19 cellular contexts compared by ENCODE assay signal in the genomic region with DNA sequence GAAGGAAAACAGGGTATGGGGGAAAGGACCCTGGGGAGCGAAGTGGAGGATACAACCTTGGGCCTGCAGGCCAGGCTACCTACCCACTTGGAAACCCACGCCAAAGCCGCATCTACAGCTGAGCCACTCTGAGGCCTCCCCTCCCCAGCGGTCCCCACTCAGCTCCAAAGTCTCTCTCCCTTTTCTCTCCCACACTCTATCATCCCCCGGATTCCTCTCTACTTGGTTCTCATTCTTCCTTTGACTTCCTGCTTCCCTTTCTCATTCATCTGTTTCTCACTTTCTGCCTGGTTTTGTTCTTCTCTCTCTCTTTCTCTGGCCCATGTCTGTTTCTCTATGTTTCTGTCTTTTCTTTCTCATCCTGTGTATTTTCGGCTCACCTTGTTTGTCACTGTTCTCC. TPM values are rescaled to one million over a fixed set of nuclear protein-coding genes. Genes with fewer than 3 reads are reported as not detected.
A peak's percentile ranks its signal among the peaks of the same experiment; 100 is the strongest.
DNase-seq lines count a peak whose midpoint lies in the region; ATAC-seq and TF ChIP-seq lines count a peak whose summit lies in the region.
"Had no signal": no experiment of that assay in that cellular context is flagged by ENCODE, and none has a peak within 500 bp of the region (broad histone marks: within the 10 kb centered on the region; RNA-seq: fewer than 3 reads in every experiment).

No MANE protein-coding gene starts in this region.

- no peak overlapping the region for H3K27ac Mint-ChIP-seq in GM23338
- H3K27ac Mint-ChIP-seq in WTC11: no peak overlapping the region
- H3K27ac Mint-ChIP-seq: CD14-positive monocyte; CD4-positive, alpha-beta memory T cell; HFFc6 had no signal

- TF ChIP-seq CTCF in GM23338 (conservative IDR thresholded peaks at IDR 0.05; ENCODE audit: low read depth in 2 of 2) (no peak), WTC11 (IDR thresholded peaks at IDR 0.05) (no peak)

- 0 out of 2 replicates have a peak, but pooled peaks cover under 1% of the 10 kb centered on the region for H3K9me2 ChIP-seq in GM23338 (ENCODE audit: insufficient read depth)

- H3K79me2 ChIP-seq in GM23338 (replicated peaks; ENCODE audit: insufficient read depth): no peaks in the 10 kb centered on the region

- H3K4me3 Mint-ChIP-seq in GM23338 (no peak overlapping the region), WTC11 (no peak overlapping the region)
- H3K4me3 Mint-ChIP-seq: CD14-positive monocyte; CD4-positive, alpha-beta memory T cell; HFFc6; IgD-negative memory B cell had no signal

- H2AFZ ChIP-seq in GM23338: peak overlapping the region; percentile 93

- H3K27me3 ChIP-seq in GM23338 (ENCODE audit: insufficient read depth): no peaks in the 10 kb centered on the region
- H3K27me3 ChIP-seq: BE2C had no signal

- DNase-seq in GM23338 (ENCODE audit: low spot score) (no peak), WTC11 (ENCODE audit: low spot score) (no peak), mesenteric fat pad (ENCODE audit: low spot score) (peak; percentile 41), posterior cingulate gyrus (no peak), GOT3 (lab: John Stamatoyannopoulos, UW) (no peak)
- DNase-seq: ACHN; BE2C; CD4-positive, alpha-beta memory T cell; DMS153; DMS79; GDM1; HCEC 1CT; HFFc6; KBM-7 had no signal

- CTCF ChIA-PET in WTC11 (lab: Charles Lee): interaction anchor here (1.2 to 1.3 kb wide), 2 partner anchors 132 to 159 kb away, joined by 3 read pairs; no protein-coding TSS in a partner anchor

- H3K27ac ChIP-seq in GM23338 (ENCODE audit: low read depth): no peak overlapping the region

- no peaks in the 10 kb centered on the region for H4K20me1 ChIP-seq in GM23338 (replicated peaks; ENCODE audit: insufficient read depth)

- ATAC-seq in GM23338 (no peak), WTC11 (no peak), GM19328 (IDR thresholded peaks at IDR 0.05; ENCODE audit: unreplicated experiment) (no peak)
- ATAC-seq: HepG2 had no signal

- intact Hi-C loops in posterior cingulate gyrus (cut with DNase I): no loop called here

- no peak overlapping the region for H3K4me3 ChIP-seq in GM23338

- H3K4me1 Mint-ChIP-seq in GM23338 (no peaks in the 10 kb centered on the region; the same call in 2 of the 3 replicates), WTC11 (peaks cover 18% of the 10 kb centered on the region)
- H3K4me1 Mint-ChIP-seq: CD14-positive monocyte; CD4-positive, alpha-beta memory T cell had no signal

- H3K36me3 Mint-ChIP-seq in GM23338 (ENCODE audit: low read depth): peaks cover 40% of the 10 kb centered on the region
- H3K36me3 Mint-ChIP-seq in WTC11: peaks cover 15% of the 10 kb centered on the region
- H3K36me3 Mint-ChIP-seq: CD14-positive monocyte; CD4-positive, alpha-beta memory T cell had no signal

- POLR2A ChIA-PET in WTC11 (lab: Charles Lee): no interaction called here

- peaks cover 12% of the 10 kb centered on the region for H3K4me1 ChIP-seq in GM23338 (ENCODE audit: insufficient read depth)

- H3K27me3 Mint-ChIP-seq in GM23338 (ENCODE audit: insufficient read depth, low read depth, poor library complexity) (peaks cover 13% of the 10 kb centered on the region), WTC11 (ENCODE audit: low read depth) (peaks cover 62% of the 10 kb centered on the region)

- peaks cover 90% of the 10 kb centered on the region for H3K9me3 Mint-ChIP-seq in GM23338
- H3K9me3 Mint-ChIP-seq in WTC11: peaks cover 22% of the 10 kb centered on the region

- H3K36me3 ChIP-seq in GM23338 (ENCODE audit: insufficient read depth): no peaks in the 10 kb centered on the region
- H3K36me3 ChIP-seq: BE2C had no signal

- H3K4me2 ChIP-seq in GM23338: no peak overlapping the region

- no peaks in the 10 kb centered on the region for H3F3A ChIP-seq in GM23338 (replicated peaks; ENCODE audit: low read depth)

TF ChIP-seq in GM23338, 12 proteins besides CTCF, POLR2A, EP300 and RAD21:
- TF ChIP-seq ZNF331 (CRISPR knock-in tag; IDR thresholded peaks at IDR 0.05; ENCODE audit: low read depth): no peak
TF ChIP-seq in GM23338: peak in this region for 0.

TF ChIP-seq in WTC11, 78 proteins besides CTCF, POLR2A, EP300 and RAD21:
- TF ChIP-seq HMGA2 (CRISPR knock-in tag; IDR thresholded peaks at IDR 0.05): no peak
- TF ChIP-seq ZNF512 (CRISPR knock-in tag; IDR thresholded peaks at IDR 0.05; ENCODE audit: borderline replicate concordance): peak; percentile 49; the same call in 1 of the 2 replicates

RNA-seq across cellular contexts. Expression of gene KLK3, which starts 2.7 kb away (rescaled TPM):
- total RNA-seq in GM23338 (2014; rRNA removed; shearing (Covaris generic)): not detected in 2 replicates
- polyA plus RNA-seq in GM23338 (2016; fragmentation: Nextera tagmentation; extraction: Ambion mirVana): 0.14 and 0.19 TPM in 2 replicates
- total RNA-seq in WTC11 (2021): 0.13 to 0.25 TPM (median 0.16 TPM) in 3 replicates
- not detected for total RNA-seq in mesenteric fat pad
- total RNA-seq: CD4-positive, alpha-beta memory T cell; Daoy; HepG2; HFFc6 had no signal
- polyA plus RNA-seq: CD14-positive monocyte; CD4-positive, alpha-beta memory T cell; HepG2; IgD-negative memory B cell had no signal

RNA-seq across cellular contexts. Expression of gene KLK2, which starts 15.9 kb away (rescaled TPM):
- 0.69 TPM in 1 of 2 replicates, not detected in the other for total RNA-seq in GM23338 (2014; rRNA removed; shearing (Covaris generic))
- 0.18 TPM in 1 of 2 replicates, not detected in the other for polyA plus RNA-seq in GM23338 (2016; fragmentation: Nextera tagmentation; extraction: Ambion mirVana)
- 0.18 to 0.46 TPM in 2 of 3 replicates, not detected in the other for total RNA-seq in WTC11 (2021)
- not detected for total RNA-seq in mesenteric fat pad
- total RNA-seq: CD4-positive, alpha-beta memory T cell; HepG2; HFFc6 had no signal
- polyA plus RNA-seq: CD14-positive monocyte; CD4-positive, alpha-beta memory T cell; IgD-negative memory B cell had no signal

RNA-seq across cellular contexts. Expression of gene KLK15, which starts 24.0 kb away (rescaled TPM):
- total RNA-seq in GM23338 (2014; rRNA removed; shearing (Covaris generic)): not detected in 2 replicates
- polyA plus RNA-seq in GM23338 (2016; fragmentation: Nextera tagmentation; extraction: Ambion mirVana): not detected in 2 replicates
- not detected in 3 replicates for total RNA-seq in WTC11 (2021)
- total RNA-seq in mesenteric fat pad: not detected
- total RNA-seq: CD4-positive, alpha-beta memory T cell; Daoy; HepG2; HFFc6 had no signal
- polyA plus RNA-seq: CD14-positive monocyte; CD4-positive, alpha-beta memory T cell; HepG2; IgD-negative memory B cell had no signal

RNA-seq across cellular contexts. Expression of gene KLK1, which starts 33.8 kb away (rescaled TPM):
- total RNA-seq in GM23338 (2014; rRNA removed; shearing (Covaris generic)): 0.31 TPM in 1 of 2 replicates, not detected in the other
- 2.4 and 3.0 TPM in 2 replicates for polyA plus RNA-seq in GM23338 (2016; fragmentation: Nextera tagmentation; extraction: Ambion mirVana)
- 3.9 to 6.0 TPM (median 5.4 TPM) in 3 replicates for total RNA-seq in WTC11 (2021)
- total RNA-seq in mesenteric fat pad: 1.1 TPM
- total RNA-seq: CD4-positive, alpha-beta memory T cell; Daoy; HepG2; HFFc6 had no signal
- polyA plus RNA-seq: CD4-positive, alpha-beta memory T cell; HepG2 had no signal

RNA-seq across cellular contexts. Expression of gene KLK4, which starts 53.8 kb away (rescaled TPM):
- total RNA-seq in GM23338 (2014; rRNA removed; shearing (Covaris generic)): 0.54 and 0.76 TPM in 2 replicates
- 1.8 and 2.2 TPM in 2 replicates for polyA plus RNA-seq in GM23338 (2016; fragmentation: Nextera tagmentation; extraction: Ambion mirVana)
- total RNA-seq in WTC11 (2021) (0.27 to 0.82 TPM (median 0.70 TPM) in 3 replicates), mesenteric fat pad (not detected)
- total RNA-seq: CD4-positive, alpha-beta memory T cell; Daoy; HepG2; HFFc6 had no signal
- polyA plus RNA-seq: CD14-positive monocyte; CD4-positive, alpha-beta memory T cell; HepG2; IgD-negative memory B cell had no signal
